Comparison of ENCODE assay signal across 2 cellular contexts in genomic region chr1:7427066-7427465, GRCh38.
TF ChIP-seq lines count a peak whose summit lies in the region.

No MANE protein-coding gene starts in this region.

TF ChIP-seq in SK-N-SH treated with all-trans-retinoic acid at 6 μM for 48 hours, 23 proteins besides CTCF, POLR2A, EP300 and RAD21 (continued from another document):
- no peak for TF ChIP-seq ZNF8 (CRISPR knock-in tag; IDR thresholded peaks at IDR 0.05)
- no peak for TF ChIP-seq BACH2 (CRISPR knock-in tag; IDR thresholded peaks at IDR 0.05; ENCODE audit: borderline replicate concordance)
- TF ChIP-seq ARNTL (CRISPR knock-in tag; IDR thresholded peaks at IDR 0.05; ENCODE audit: borderline replicate concordance, low read depth) = no peak
- no peak for TF ChIP-seq ESRRG (CRISPR knock-in tag; IDR thresholded peaks at IDR 0.05)
- TF ChIP-seq TCF4 (CRISPR knock-in tag; IDR thresholded peaks at IDR 0.05; ENCODE audit: borderline replicate concordance) = no peak
- no peak for TF ChIP-seq GLIS3 (CRISPR knock-in tag; IDR thresholded peaks at IDR 0.05)
- TF ChIP-seq ZFP3 (CRISPR knock-in tag; IDR thresholded peaks at IDR 0.05) = no peak
- TF ChIP-seq PPARA (CRISPR knock-in tag; IDR thresholded peaks at IDR 0.05; ENCODE audit: borderline replicate concordance) = no peak
- no peak for TF ChIP-seq RARB (CRISPR knock-in tag; IDR thresholded peaks at IDR 0.05)
- TF ChIP-seq OSR1 (CRISPR knock-in tag; IDR thresholded peaks at IDR 0.05) = no peak
- TF ChIP-seq ISL1 (CRISPR knock-in tag; IDR thresholded peaks at IDR 0.05) = no peak
- TF ChIP-seq, protein P1, sequence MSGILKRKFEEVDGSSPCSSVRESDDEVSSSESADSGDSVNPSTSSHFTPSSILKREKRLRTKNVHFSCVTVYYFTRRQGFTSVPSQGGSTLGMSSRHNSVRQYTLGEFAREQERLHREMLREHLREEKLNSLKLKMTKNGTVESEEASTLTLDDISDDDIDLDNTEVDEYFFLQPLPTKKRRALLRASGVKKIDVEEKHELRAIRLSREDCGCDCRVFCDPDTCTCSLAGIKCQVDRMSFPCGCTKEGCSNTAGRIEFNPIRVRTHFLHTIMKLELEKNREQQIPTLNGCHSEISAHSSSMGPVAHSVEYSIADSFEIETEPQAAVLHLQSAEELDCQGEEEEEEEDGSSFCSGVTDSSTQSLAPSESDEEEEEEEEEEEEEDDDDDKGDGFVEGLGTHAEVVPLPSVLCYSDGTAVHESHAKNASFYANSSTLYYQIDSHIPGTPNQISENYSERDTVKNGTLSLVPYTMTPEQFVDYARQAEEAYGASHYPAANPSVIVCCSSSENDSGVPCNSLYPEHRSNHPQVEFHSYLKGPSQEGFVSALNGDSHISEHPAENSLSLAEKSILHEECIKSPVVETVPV (CRISPR knock-in tag; IDR thresholded peaks at IDR 0.05) = no peak
- no peak for TF ChIP-seq ZNF565 (CRISPR knock-in tag; conservative IDR thresholded peaks at IDR 0.05; ENCODE audit: low read depth)
- TF ChIP-seq, protein P2, sequence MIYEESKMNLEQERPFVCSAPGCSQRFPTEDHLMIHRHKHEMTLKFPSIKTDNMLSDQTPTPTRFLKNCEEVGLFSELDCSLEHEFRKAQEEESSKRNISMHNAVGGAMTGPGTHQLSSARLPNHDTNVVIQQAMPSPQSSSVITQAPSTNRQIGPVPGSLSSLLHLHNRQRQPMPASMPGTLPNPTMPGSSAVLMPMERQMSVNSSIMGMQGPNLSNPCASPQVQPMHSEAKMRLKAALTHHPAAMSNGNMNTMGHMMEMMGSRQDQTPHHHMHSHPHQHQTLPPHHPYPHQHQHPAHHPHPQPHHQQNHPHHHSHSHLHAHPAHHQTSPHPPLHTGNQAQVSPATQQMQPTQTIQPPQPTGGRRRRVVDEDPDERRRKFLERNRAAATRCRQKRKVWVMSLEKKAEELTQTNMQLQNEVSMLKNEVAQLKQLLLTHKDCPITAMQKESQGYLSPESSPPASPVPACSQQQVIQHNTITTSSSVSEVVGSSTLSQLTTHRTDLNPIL (CRISPR knock-in tag; IDR thresholded peaks at IDR 0.05; ENCODE audit: low read depth) = no peak
- no peak for TF ChIP-seq SNAI2 (CRISPR knock-in tag; IDR thresholded peaks at IDR 0.05)

TF ChIP-seq in SK-N-SH, 30 proteins besides CTCF, POLR2A, EP300 and RAD21 (continued from another document):
- TF ChIP-seq REST (IDR thresholded peaks at IDR 0.05; ENCODE audit: low read depth, low read length) (no peak), FOXJ3 (CRISPR knock-in tag; IDR thresholded peaks at IDR 0.05) (no peak), MAX (IDR thresholded peaks at IDR 0.05; ENCODE audit: low read depth) (no peak)
- TF ChIP-seq, protein P3, sequence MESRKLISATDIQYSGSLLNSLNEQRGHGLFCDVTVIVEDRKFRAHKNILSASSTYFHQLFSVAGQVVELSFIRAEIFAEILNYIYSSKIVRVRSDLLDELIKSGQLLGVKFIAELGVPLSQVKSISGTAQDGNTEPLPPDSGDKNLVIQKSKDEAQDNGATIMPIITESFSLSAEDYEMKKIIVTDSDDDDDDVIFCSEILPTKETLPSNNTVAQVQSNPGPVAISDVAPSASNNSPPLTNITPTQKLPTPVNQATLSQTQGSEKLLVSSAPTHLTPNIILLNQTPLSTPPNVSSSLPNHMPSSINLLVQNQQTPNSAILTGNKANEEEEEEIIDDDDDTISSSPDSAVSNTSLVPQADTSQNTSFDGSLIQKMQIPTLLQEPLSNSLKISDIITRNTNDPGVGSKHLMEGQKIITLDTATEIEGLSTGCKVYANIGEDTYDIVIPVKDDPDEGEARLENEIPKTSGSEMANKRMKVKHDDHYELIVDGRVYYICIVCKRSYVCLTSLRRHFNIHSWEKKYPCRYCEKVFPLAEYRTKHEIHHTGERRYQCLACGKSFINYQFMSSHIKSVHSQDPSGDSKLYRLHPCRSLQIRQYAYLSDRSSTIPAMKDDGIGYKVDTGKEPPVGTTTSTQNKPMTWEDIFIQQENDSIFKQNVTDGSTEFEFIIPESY (IDR thresholded peaks at IDR 0.05; ENCODE audit: borderline replicate concordance, low read depth) = no peak
